10 cellular contexts compared by ENCODE assay signal in genomic region chr6:158773581-158774449, GRCh38. TPM values are rescaled to one million over a fixed set of nuclear protein-coding genes. Genes with fewer than 3 reads are reported as not detected.
A peak's percentile ranks its signal among the peaks of the same experiment; 100 is the strongest.
DNase-seq lines count a peak whose midpoint lies in the region; ATAC-seq and TF ChIP-seq lines count a peak whose summit lies in the region.
"Had no signal": no experiment of that assay in that cellular context is flagged by ENCODE, and none has a peak within 500 bp of the region (broad histone marks: within the 10 kb centered on the region; RNA-seq: fewer than 3 reads in every experiment).

No MANE protein-coding gene starts in this region.

- WGBS in gastroesophageal sphincter (ENCODE audit: low coverage in 1 of 2), 2 donors, result 57 to 71% methylated on average over 4 to 15 of the region's 21 CpGs

- ATAC-seq in mucosa of descending colon, result peak; percentile 1
- ATAC-seq in gastroesophageal sphincter, result no peak
- no peak for ATAC-seq in HG02884 (IDR thresholded peaks at IDR 0.05; ENCODE audit: unreplicated experiment)

- CTCF ChIA-PET in A673 (lab: Charles Lee), result interaction anchor here (0.5 to 0.7 kb wide), 2 partner anchors 30 to 480 kb away, joined by 4 to 7 read pairs; no protein-coding TSS in a partner anchor
- CTCF ChIA-PET in MCF 10A (lab: Yijun Ruan, JAX), result interaction anchor here (0.8 kb wide), 1 partner anchor 23 kb away, joined by 3 read pairs; no protein-coding TSS in a partner anchor

- no peak for TF ChIP-seq EP300 in gastroesophageal sphincter (IDR thresholded peaks at IDR 0.05)

- H3K36me3 ChIP-seq in A673 (ENCODE audit: insufficient read depth, low read length, poor library complexity, severe bottlenecking) (peaks cover 91% of the 10 kb centered on the region), mucosa of descending colon (ENCODE audit: low read depth) (peaks cover 12% of the 10 kb centered on the region), gastroesophageal sphincter (peaks cover 0 to 100% of the 10 kb centered on the region in 2 donors)

- no peaks in the 10 kb centered on the region for H3K27me3 ChIP-seq in A673 (replicated peaks; ENCODE audit: insufficient read depth, low read depth, low read length, poor library complexity)
- H3K27me3 ChIP-seq in gastroesophageal sphincter, result no peaks in the 10 kb centered on the region

- no peaks in the 10 kb centered on the region for H3K27me3 Mint-ChIP-seq in MCF 10A (ENCODE audit: insufficient read depth, unreplicated experiment)

- peaks cover 22% of the 10 kb centered on the region for H3K4me1 ChIP-seq in A673 (ENCODE audit: insufficient read depth, low read length, poor library complexity, severe bottlenecking)
- H3K4me1 ChIP-seq in mucosa of descending colon (ENCODE audit: low read depth), result peaks cover 37% of the 10 kb centered on the region
- peaks cover 0 to 3% (median 0%) of the 10 kb centered on the region in 3 donors for H3K4me1 ChIP-seq in gastroesophageal sphincter

- no peak for TF ChIP-seq CTCF in A673 (conservative IDR thresholded peaks at IDR 0.05; ENCODE audit: low read depth, low read length)
- TF ChIP-seq CTCF in MCF 10A (IDR thresholded peaks at IDR 0.05; ENCODE audit: unreplicated experiment), result no peak
- no peak for TF ChIP-seq CTCF in mucosa of descending colon (IDR thresholded peaks at IDR 0.05)
- TF ChIP-seq CTCF in gastroesophageal sphincter (IDR thresholded peaks at IDR 0.05), result no peak

- DNase-seq in A673 (ENCODE audit: low spot score) (peak; percentile 24), MCF 10A (ENCODE audit: unreplicated experiment) (no peak), mucosa of descending colon (peak in 2 of 3 donors; percentile 48), NCI-H2081 (lab: John Stamatoyannopoulos, UW) (no peak), nucleus accumbens (lab: John Stamatoyannopoulos, UW) (no peak)
- DNase-seq: activated gamma-delta T cell treated with Interleukin-2 at 50 U/mL for 16 hours, NCI-H1417 treated with DMSO at 0.1 percent for 48 hours had no signal

- no TSS peak for BruUV-seq in A673 (replicated peaks; lab: Mats Ljungman, UMichigan)
- BruUV-seq in MCF 10A (replicated peaks; lab: Mats Ljungman, UMichigan), result no TSS peak

- no peak overlapping the region for H3K4me3 Mint-ChIP-seq in MCF 10A (ENCODE audit: unreplicated experiment)

- POLR2A ChIA-PET in A673 (lab: Charles Lee; ENCODE audit: low non-redundant PET) (no interaction called here), MCF 10A (lab: Yijun Ruan, JAX) (interaction anchor here (0.7 to 1.7 kb wide), 3 partner anchors 11 to 44 kb away, joined by 3 to 6 read pairs (median 5); no protein-coding TSS in a partner anchor)

- TF ChIP-seq POLR2A in GM19193 (IDR thresholded peaks at IDR 0.05; ENCODE audit: extremely low read depth, insufficient read depth, insufficient read length) (peak; percentile 12), gastroesophageal sphincter (IDR thresholded peaks at IDR 0.05) (no peak)

- intact Hi-C loops in A673 (cut with micrococcal nuclease; ENCODE audit: unreplicated experiment) (no loop called here), MCF 10A (cut with micrococcal nuclease) (loop anchor here (2.0 kb wide), 1 partner anchor 199 kb away; no protein-coding TSS in a partner anchor), mucosa of descending colon (cut with DNase I, micrococcal nuclease) (no loop called here)

- H3K9me3 ChIP-seq in A673 (ENCODE audit: low read depth, low read length, poor library complexity, severe bottlenecking) (no peaks in the 10 kb centered on the region), mucosa of descending colon (no peaks in the 10 kb centered on the region), gastroesophageal sphincter (no peaks in the 10 kb centered on the region)

- H3K27ac Mint-ChIP-seq in MCF 10A (ENCODE audit: low read depth, unreplicated experiment), result peak overlapping the region; percentile 64

- peaks cover 98% of the 10 kb centered on the region for H3K36me3 Mint-ChIP-seq in MCF 10A (ENCODE audit: insufficient read depth, unreplicated experiment)

- peaks cover 23% of the 10 kb centered on the region for H3K4me1 Mint-ChIP-seq in MCF 10A (ENCODE audit: insufficient read depth, unreplicated experiment)

- H3K4me3 ChIP-seq in A673 (ENCODE audit: low read depth, low read length, poor library complexity, severe bottlenecking) (no peak overlapping the region), mucosa of descending colon (no peak overlapping the region), gastroesophageal sphincter (no peak overlapping the region)

- H3K27ac ChIP-seq in A673 (ENCODE audit: low read depth, low read length, poor library complexity, severe bottlenecking) (peak overlapping the region; percentile 25), gastroesophageal sphincter (peak overlapping the region in 1 of 4 donors; percentile 53)

- no peaks in the 10 kb centered on the region for H3K9me3 Mint-ChIP-seq in MCF 10A (ENCODE audit: unreplicated experiment)

RNA-seq across cellular contexts. Expression of gene EZR, which starts 45.4 kb away (rescaled TPM):
- total RNA-seq in A673 (2021), result 144 and 146 TPM in 2 replicates
- 243 and 296 TPM in 2 replicates for total RNA-seq in MCF 10A (2022)
- 100 to 1,000 TPM; 220 to 421 (median 334) TPM for total RNA-seq in mucosa of descending colon
- 100 to 1,000 TPM in 3 of 4 donors, 10 to 100 TPM in 1; 88.0 to 190 (median 177) TPM for total RNA-seq in gastroesophageal sphincter

Comparison
In these comparisons a context has a peak if more than half of its experiments do, and no peak if none do; other contexts are left out.
1. DNase-seq: peak in A673 (single experiment) and mucosa of descending colon (2 of 3); none in MCF 10A (single experiment), NCI-H2081 (0 of 2) and nucleus accumbens (0 of 56).